ENCODE assay signal across 7 cellular contexts in genomic region chr11:110194211-110194766, GRCh38.
DNase-seq lines count a peak whose midpoint lies in the region; ATAC-seq and TF ChIP-seq lines count a peak whose summit lies in the region.
"Not testable (repeated sequence)": the region's sequence is repeated elsewhere in the genome, so short reads cannot be mapped to it uniquely, and the experiment has no call there.

No MANE protein-coding gene starts in this region.

- ATAC-seq in naive thymus-derived CD4-positive, alpha-beta T cell = peak; percentile 12

- DNase-seq in EL (peak; percentile 85), LHCN-M2 (ENCODE audit: low read depth) (peak; percentile 87), RKO (ENCODE audit: low spot score) (peak; percentile 65), adrenal gland (peak in 4 of 7 donors; percentile 46 to 57 (median 54)), epithelial cell of esophagus (ENCODE audit: low read depth) (peak; percentile 63), glomerular visceral epithelial cell (ENCODE audit: extremely low spot score) (peak; percentile 70)
- not testable (repeated sequence) for DNase-seq in naive thymus-derived CD4-positive, alpha-beta T cell

- not testable (repeated sequence) for H3K36me3 ChIP-seq in adrenal gland (replicated peaks in 1 of 2); naive thymus-derived CD4-positive, alpha-beta T cell (ENCODE audit: control insufficient read depth in 2 of 3, insufficient read depth in 3 of 3, low read length in 3 of 3)

- not testable (repeated sequence) for H3K9me3 ChIP-seq in adrenal gland (replicated peaks in 1 of 3); naive thymus-derived CD4-positive, alpha-beta T cell (ENCODE audit: control insufficient read depth in 2 of 3, low read length in 3 of 3)

- POLR2A ChIA-PET in naive thymus-derived CD4-positive, alpha-beta T cell (lab: Charles Lee) = not testable (repeated sequence)

- CTCF ChIA-PET in naive thymus-derived CD4-positive, alpha-beta T cell (lab: Charles Lee) = interaction anchor here (1.1 kb wide), 1 partner anchor 183 kb away, joined by 3 read pairs; no protein-coding TSS in a partner anchor

- 65 to 81% (median 75%) methylated on average over 10 of the region's 10 CpGs for WGBS in adrenal gland, 4 donors

- H3K4me3 ChIP-seq in adrenal gland; epithelial cell of esophagus (ENCODE audit: low read length); naive thymus-derived CD4-positive, alpha-beta T cell (ENCODE audit: low read length): not testable (repeated sequence)

- not testable (repeated sequence) for TF ChIP-seq POLR2A in adrenal gland (IDR thresholded peaks at IDR 0.05)

- not testable (repeated sequence) for H3K27me3 ChIP-seq in adrenal gland; naive thymus-derived CD4-positive, alpha-beta T cell (ENCODE audit: control insufficient read depth in 2 of 2, insufficient read depth in 2 of 2, low read length in 2 of 2)

- not testable (repeated sequence) for H3K4me3 Mint-ChIP-seq in naive thymus-derived CD4-positive, alpha-beta T cell

- H3K36me3 Mint-ChIP-seq in naive thymus-derived CD4-positive, alpha-beta T cell = not testable (repeated sequence)

- H3K27ac Mint-ChIP-seq in naive thymus-derived CD4-positive, alpha-beta T cell = not testable (repeated sequence)

- TF ChIP-seq CTCF in adrenal gland (IDR thresholded peaks at IDR 0.05); epithelial cell of esophagus (IDR thresholded peaks at IDR 0.05; ENCODE audit: insufficient read depth, low read depth, low read length, missing control alignments): not testable (repeated sequence)

- H3K9me3 Mint-ChIP-seq in naive thymus-derived CD4-positive, alpha-beta T cell = not testable (repeated sequence)

- H3K4me1 Mint-ChIP-seq in naive thymus-derived CD4-positive, alpha-beta T cell = peaks cover 0 to 14% (median 8%) of the 10 kb centered on the region in 7 donors

- intact Hi-C loops in adrenal gland (cut with DNase I); naive thymus-derived CD4-positive, alpha-beta T cell (cut with micrococcal nuclease): not testable (repeated sequence)

- H3K4me1 ChIP-seq in adrenal gland (replicated peaks in 1 of 2); naive thymus-derived CD4-positive, alpha-beta T cell (ENCODE audit: control insufficient read depth in 2 of 2, insufficient read depth in 2 of 2, low read length in 2 of 2): not testable (repeated sequence)

- H3K27me3 Mint-ChIP-seq in naive thymus-derived CD4-positive, alpha-beta T cell = peaks cover 0 to 40% (median 4%) of the 10 kb centered on the region in 5 donors

- peak overlapping the region in 2 of 5 donors; percentile 23 to 65 for H3K27ac ChIP-seq in adrenal gland
- not testable (repeated sequence) for H3K27ac ChIP-seq in naive thymus-derived CD4-positive, alpha-beta T cell (ENCODE audit: low read depth, low read length)
